ENCODE assay signal across 20 cellular contexts in the genomic region with DNA sequence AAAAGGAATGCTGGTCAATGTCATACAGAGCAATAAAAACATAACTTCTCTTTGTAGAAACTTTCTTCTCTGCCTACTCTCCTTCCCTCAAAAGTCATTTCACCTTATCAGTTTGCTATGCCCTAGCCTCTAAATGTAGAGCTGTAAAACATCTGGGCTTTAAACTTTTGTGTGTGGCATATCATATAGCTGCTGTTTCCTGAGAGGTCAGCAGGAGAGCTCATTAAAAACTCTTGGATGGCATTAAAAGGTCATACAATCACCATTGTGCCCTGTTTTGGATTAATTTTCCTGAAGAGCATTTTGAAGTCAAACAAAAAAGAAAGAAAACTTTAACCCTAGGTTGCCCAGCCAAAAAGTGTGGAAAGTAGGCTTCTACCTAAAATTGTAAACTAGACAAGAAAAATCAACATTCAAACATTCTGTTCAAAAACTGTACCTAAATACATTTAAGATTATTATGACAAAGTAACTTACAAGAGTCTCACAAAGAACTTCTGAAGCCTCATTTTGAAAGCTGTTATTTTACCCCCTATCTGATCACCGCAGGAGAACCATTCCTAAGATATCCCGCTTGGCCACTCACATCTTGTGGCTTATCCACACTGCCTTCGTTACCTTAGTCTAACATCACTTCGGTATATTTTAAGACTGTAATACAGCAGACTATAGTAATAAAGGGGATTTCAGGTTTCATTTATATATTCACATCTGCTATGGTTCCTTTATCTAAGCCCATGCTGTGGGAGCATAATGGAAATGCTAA.
"Had no signal": no experiment of that assay in that cellular context is flagged by ENCODE, and none has a peak within 500 bp of the region (broad histone marks: within the 10 kb centered on the region; RNA-seq: fewer than 3 reads in every experiment).

No MANE protein-coding gene starts in this region.

- H3K36me3 ChIP-seq: SJSA1 had no signal

- H3K27ac ChIP-seq: SJSA1 had no signal

- H3K9ac ChIP-seq: SK-N-SH had no signal

- H3K9me3 ChIP-seq: SJSA1, SK-N-SH had no signal

- H3K4me3 ChIP-seq: SJSA1 had no signal

- H3K4me1 ChIP-seq: SJSA1 had no signal

- DNase-seq: Karpas-422, KG1, MM.1S, NCI-H1092 treated with DMSO at 0.1 percent for 48 hours, NCI-H1436, NCI-H187, NCI-H2029, NCI-H2081 treated with DMSO at 0.1 percent for 48 hours, NCI-H2171, NCI-H226, NCI-H446, NCI-H510A, NCI-H524 treated with DMSO at 0.1 percent for 48 hours, NCI-H69, NCI-H774, Right ventricle myocardium superior, RPMI8226, SIG-M5, SK-N-SH had no signal

- H3K4me2 ChIP-seq: SK-N-SH had no signal

- H3K27me3 ChIP-seq: SJSA1 had no signal
